In genomic region chr12:54579258-54579657, GRCh38 we compare ENCODE assay signal across 15 cellular contexts. TPM values are rescaled to one million over a fixed set of nuclear protein-coding genes. Genes with fewer than 3 reads are reported as not detected.
A peak's percentile ranks its signal among the peaks of the same experiment; 100 is the strongest.
DNase-seq lines count a peak whose midpoint lies in the region; ATAC-seq, FAIRE-seq and TF ChIP-seq lines count a peak whose summit lies in the region.
"Had no signal": no experiment of that assay in that cellular context is flagged by ENCODE, and none has a peak within 500 bp of the region (broad histone marks: within the 10 kb centered on the region; RNA-seq: fewer than 3 reads in every experiment).

No MANE protein-coding gene starts in this region.

- H3K9ac ChIP-seq in DND-41 (ENCODE audit: low read depth, low read length) (no peak overlapping the region), astrocyte (ENCODE audit: low read length) (no peak overlapping the region)

- TF ChIP-seq CTCF in DND-41 (IDR thresholded peaks at IDR 0.05; ENCODE audit: borderline replicate concordance, extremely low read depth, low read length, poor library complexity, severe bottlenecking) (no peak), astrocyte (IDR thresholded peaks at IDR 0.05; ENCODE audit: insufficient read depth, low read depth, low read length) (no peak)

- DNase-seq in DND-41 (no peak), astrocyte (ENCODE audit: low read depth) (no peak), NCI-H226 (no peak), HUDEP-2 (lab: John Stamatoyannopoulos, UW; ENCODE audit: unreplicated experiment in 76 of 76) (no peak)

- H3K4me3 ChIP-seq in DND-41 (ENCODE audit: low read depth in 1 of 2, low read length in 2 of 2): no peak overlapping the region
- H3K4me3 ChIP-seq in astrocyte (ENCODE audit: insufficient read depth, low read depth, low read length): no peak overlapping the region
- H3K4me3 ChIP-seq: adrenal gland, hepatocyte, left lung had no signal

- H3K4me1 Mint-ChIP-seq in astrocyte (ENCODE audit: low read depth, unreplicated experiment): no peaks in the 10 kb centered on the region

- no peaks in the 10 kb centered on the region for H3K9me3 ChIP-seq in DND-41 (ENCODE audit: insufficient read depth, low read length, severe bottlenecking)
- H3K9me3 ChIP-seq in astrocyte (ENCODE audit: insufficient read depth, low read depth, low read length): no peaks in the 10 kb centered on the region
- H3K9me3 ChIP-seq: adrenal gland, left lung had no signal

- no peak overlapping the region for H3K4me3 Mint-ChIP-seq in astrocyte (ENCODE audit: unreplicated experiment)
- H3K4me3 Mint-ChIP-seq: naive thymus-derived CD8-positive, alpha-beta T cell; stimulated activated memory B cell treated with anti-CD40 and anti-IgM and Interleukin-4, amounts not matched to agents 10 μg/mL and 1 μg/mL and 100 μg/mL, for 72 hours had no signal

- peaks cover 5% of the 10 kb centered on the region for H3K27me3 ChIP-seq in DND-41 (ENCODE audit: insufficient read depth, low read length, poor library complexity)
- peaks cover 4% of the 10 kb centered on the region for H3K27me3 ChIP-seq in astrocyte (ENCODE audit: insufficient read depth, low read length)
- H3K27me3 ChIP-seq: adrenal gland had no signal

- peaks cover 55% of the 10 kb centered on the region for H3K27me3 Mint-ChIP-seq in astrocyte (ENCODE audit: low read depth, unreplicated experiment)

- H2AFZ ChIP-seq in DND-41 (ENCODE audit: low read depth, low read length) (no peak overlapping the region), astrocyte (ENCODE audit: low read depth, low read length) (peak overlapping the region; percentile 54)
- H2AFZ ChIP-seq: hepatocyte had no signal

- H3K27ac ChIP-seq in DND-41 (ENCODE audit: low read length) (no peak overlapping the region), astrocyte (ENCODE audit: low read depth, low read length) (no peak overlapping the region)
- H3K27ac ChIP-seq: adrenal gland, hepatocyte, left lung had no signal

- no peaks in the 10 kb centered on the region for H3K79me2 ChIP-seq in DND-41 (ENCODE audit: insufficient read depth, low read length)
- H3K79me2 ChIP-seq in astrocyte (ENCODE audit: insufficient read depth, low read length): no peaks in the 10 kb centered on the region
- H3K79me2 ChIP-seq: hepatocyte had no signal

- ATAC-seq in DND-41 (ENCODE audit: insufficient read depth, low read depth): peak; percentile 34; the same call in 2 of the 3 replicates
- ATAC-seq in GM19463 (IDR thresholded peaks at IDR 0.05; ENCODE audit: unreplicated experiment): peak; percentile 17
- peak; percentile 26 for ATAC-seq in HG03103 (IDR thresholded peaks at IDR 0.05; ENCODE audit: low read depth, unreplicated experiment)
- ATAC-seq in HG02798 (IDR thresholded peaks at IDR 0.05; ENCODE audit: poor library complexity, unreplicated experiment): no peak
- ATAC-seq in GM21737 (IDR thresholded peaks at IDR 0.05; ENCODE audit: unreplicated experiment): no peak

- H3K4me2 ChIP-seq in DND-41 (ENCODE audit: insufficient read depth, low read length): no peak overlapping the region
- H3K4me2 ChIP-seq in astrocyte (ENCODE audit: low read length): no peak overlapping the region
- H3K4me2 ChIP-seq: hepatocyte had no signal

- H3K27ac Mint-ChIP-seq in astrocyte (ENCODE audit: unreplicated experiment): no peak overlapping the region
- H3K27ac Mint-ChIP-seq: stimulated activated memory B cell treated with anti-CD40 and anti-IgM and Interleukin-4, amounts not matched to agents 10 μg/mL and 1 μg/mL and 100 μg/mL, for 72 hours had no signal

- no peaks in the 10 kb centered on the region for H3K36me3 Mint-ChIP-seq in astrocyte (ENCODE audit: low read depth, unreplicated experiment)

- H3K4me1 ChIP-seq in DND-41 (ENCODE audit: insufficient read depth, low read length) (peaks cover 5% of the 10 kb centered on the region), astrocyte (ENCODE audit: insufficient read depth, low read length) (no peaks in the 10 kb centered on the region)
- H3K4me1 ChIP-seq: adrenal gland had no signal

- no peak for FAIRE-seq in astrocyte (lab: Jason Lieb, UNC)

- H4K20me1 ChIP-seq in DND-41 (ENCODE audit: insufficient read depth, low read length) (0 out of 2 replicates have a peak, but pooled peaks cover 2% of the 10 kb centered on the region), astrocyte (ENCODE audit: insufficient read depth, low read length) (no peaks in the 10 kb centered on the region)

- no peaks in the 10 kb centered on the region for H3K9me3 Mint-ChIP-seq in astrocyte (ENCODE audit: unreplicated experiment)
- H3K9me3 Mint-ChIP-seq: naive thymus-derived CD8-positive, alpha-beta T cell; stimulated activated memory B cell treated with anti-CD40 and anti-IgM and Interleukin-4, amounts not matched to agents 10 μg/mL and 1 μg/mL and 100 μg/mL, for 72 hours had no signal

- H3K36me3 ChIP-seq in DND-41 (ENCODE audit: insufficient read depth, low read length) (peaks cover 16% of the 10 kb centered on the region), astrocyte (ENCODE audit: insufficient read depth, low read length) (no peaks in the 10 kb centered on the region)
- H3K36me3 ChIP-seq: adrenal gland had no signal

RNA-seq across cellular contexts. Expression of gene PPP1R1A, which starts 9.2 kb away (rescaled TPM):
- total RNA-seq in astrocyte: 0.52 and 0.58 TPM in 2 replicates
- total RNA-seq: naive thymus-derived CD8-positive, alpha-beta T cell had no signal

RNA-seq across cellular contexts. Expression of gene PDE1B, which starts 29.9 kb away (rescaled TPM):
- total RNA-seq in astrocyte: 0.22 and 0.82 TPM in 2 replicates

RNA-seq across cellular contexts. Expression of gene LACRT, which starts 55.4 kb away (rescaled TPM):
- total RNA-seq in astrocyte: not detected in 2 replicates
- total RNA-seq: adrenal gland; epithelial cell of proximal tubule; hepatocyte; left lung; naive thymus-derived CD8-positive, alpha-beta T cell; urinary bladder had no signal

Comparison
In these comparisons a context has a peak if more than half of its experiments do, and no peak if none do; other contexts are left out.
1. ATAC-seq: peak in DND-41 (single experiment), GM19463 (single experiment) and HG03103 (single experiment); none in HG02798 (single experiment) and GM21737 (single experiment).